In genomic region chr13:46578590-46578975, GRCh38 we compare ENCODE assay signal across 11 cellular contexts. TPM values are rescaled to one million over a fixed set of nuclear protein-coding genes. Genes with fewer than 3 reads are reported as not detected.
A peak's percentile ranks its signal among the peaks of the same experiment; 100 is the strongest.
DNase-seq lines count a peak whose midpoint lies in the region; ATAC-seq and TF ChIP-seq lines count a peak whose summit lies in the region.
"Had no signal": no experiment of that assay in that cellular context is flagged by ENCODE, and none has a peak within 500 bp of the region (broad histone marks: within the 10 kb centered on the region; RNA-seq: fewer than 3 reads in every experiment).

No MANE protein-coding gene starts in this region.

- peaks cover 39 to 88% (median 68%) of the 10 kb centered on the region in 4 donors for H3K4me1 ChIP-seq in stomach

- H3K4me3 ChIP-seq in stomach (no peak overlapping the region), H7 (ENCODE audit: insufficient read depth, low read depth, low read length) (no peak overlapping the region)

- no peaks in the 10 kb centered on the region for H3K36me3 ChIP-seq in stomach
- H3K36me3 ChIP-seq in H7 (replicated peaks; ENCODE audit: control insufficient read depth, insufficient read depth, low read length), result no peaks in the 10 kb centered on the region

- no peak for DNase-seq in activated T-cell treated with anti-CD3 and anti-CD28 coated beads, Interleukin-2, amount 50 U/mL, for 24 hours
- no peak for DNase-seq in activated T-cell treated with anti-CD3 and anti-CD28 coated beads, Interleukin-2, amount 50 U/mL, for 1 hour
- peak in 1 of 2 donors; percentile 29 for DNase-seq in stimulated activated naive CD8-positive, alpha-beta T cell treated with anti-CD3 and anti-CD28 coated beads, Interleukin-15, amount 100 ng/mL, for 72 hours
- DNase-seq in stomach (no peak), H7 (no peak), iPS-NIHi7 (ENCODE audit: extremely low spot score) (no peak)

- H3K9me3 Mint-ChIP-seq in activated T-cell treated with anti-CD3 and anti-CD28 coated beads, Interleukin-2, amount 50 U/mL, for 24 hours, result no peaks in the 10 kb centered on the region
- no peaks in the 10 kb centered on the region for H3K9me3 Mint-ChIP-seq in activated naive CD4-positive, alpha-beta T cell treated with anti-CD3 and anti-CD28 coated beads, Interleukin-2, amount 50 U/mL, for 24 hours
- H3K9me3 Mint-ChIP-seq in stimulated activated naive CD8-positive, alpha-beta T cell treated with anti-CD3 and anti-CD28 coated beads, Interleukin-15, amount 100 ng/mL, for 72 hours, result no peaks in the 10 kb centered on the region
- H3K9me3 Mint-ChIP-seq: natural killer cell treated with Interleukin-12 subunit alpha and Interleukin-12 subunit beta and Interleukin-15 and Interleukin-18, amount 100 ng/mL, for 72 hours; T-helper 1 cell treated with Interleukin-12 subunit alpha and Interleukin-12 subunit beta and Interleukin-4 antibody, amounts not matched to agents 30 μg/mL and 1 μg/mL, for 36 hours had no signal

- peaks cover 7% of the 10 kb centered on the region for H3K36me3 Mint-ChIP-seq in activated T-cell treated with anti-CD3 and anti-CD28 coated beads, Interleukin-2, amount 50 U/mL, for 24 hours (ENCODE audit: low read depth)
- peaks cover under 1% of the 10 kb centered on the region for H3K36me3 Mint-ChIP-seq in activated naive CD4-positive, alpha-beta T cell treated with anti-CD3 and anti-CD28 coated beads, Interleukin-2, amount 50 U/mL, for 24 hours
- H3K36me3 Mint-ChIP-seq: natural killer cell treated with Interleukin-12 subunit alpha and Interleukin-12 subunit beta and Interleukin-15 and Interleukin-18, amount 100 ng/mL, for 72 hours had no signal

- H3K27me3 Mint-ChIP-seq in activated T-cell treated with anti-CD3 and anti-CD28 coated beads, Interleukin-2, amount 50 U/mL, for 24 hours, result no peaks in the 10 kb centered on the region
- H3K27me3 Mint-ChIP-seq in activated naive CD4-positive, alpha-beta T cell treated with anti-CD3 and anti-CD28 coated beads, Interleukin-2, amount 50 U/mL, for 24 hours, result no peaks in the 10 kb centered on the region
- H3K27me3 Mint-ChIP-seq in stimulated activated naive CD8-positive, alpha-beta T cell treated with anti-CD3 and anti-CD28 coated beads, Interleukin-15, amount 100 ng/mL, for 72 hours, result no peaks in the 10 kb centered on the region
- H3K27me3 Mint-ChIP-seq: natural killer cell treated with Interleukin-12 subunit alpha and Interleukin-12 subunit beta and Interleukin-15 and Interleukin-18, amount 100 ng/mL, for 72 hours had no signal

- H3K27me3 ChIP-seq in stomach (no peaks in the 10 kb centered on the region), H7 (ENCODE audit: control insufficient read depth, insufficient read depth, low read length) (no peaks in the 10 kb centered on the region)

- TF ChIP-seq POLR2A in stomach (IDR thresholded peaks at IDR 0.05), result no peak

- ATAC-seq in HG02642 (IDR thresholded peaks at IDR 0.05; ENCODE audit: poor library complexity, unreplicated experiment), result peak; percentile 54
- ATAC-seq in stimulated activated naive CD8-positive, alpha-beta T cell treated with anti-CD3 and anti-CD28 coated beads, Interleukin-15, amount 100 ng/mL, for 72 hours, result peak; percentile 91

- WGBS in stomach, 5 donors, result 56 to 72% (median 70%) methylated on average over 3 of the region's 3 CpGs

- intact Hi-C loops in stomach (cut with DNase I; ENCODE audit: low total_unique reads), result no loop called here

- no peak for TF ChIP-seq CTCF in stomach (IDR thresholded peaks at IDR 0.05)

- no peak for TF ChIP-seq EP300 in stomach (IDR thresholded peaks at IDR 0.05)

- peak overlapping the region in 2 of 5 donors; percentile 4 to 13 for H3K27ac ChIP-seq in stomach
- H3K27ac ChIP-seq: C4-2B had no signal

- H3K27ac Mint-ChIP-seq in activated T-cell treated with anti-CD3 and anti-CD28 coated beads, Interleukin-2, amount 50 U/mL, for 24 hours, result peak overlapping the region; percentile 35
- H3K27ac Mint-ChIP-seq in activated naive CD4-positive, alpha-beta T cell treated with anti-CD3 and anti-CD28 coated beads, Interleukin-2, amount 50 U/mL, for 24 hours, result peak overlapping the region; percentile 74
- peak overlapping the region; percentile 60 to 65 for H3K27ac Mint-ChIP-seq in stimulated activated naive CD8-positive, alpha-beta T cell treated with anti-CD3 and anti-CD28 coated beads, Interleukin-15, amount 100 ng/mL, for 72 hours
- H3K27ac Mint-ChIP-seq: T-helper 1 cell treated with Interleukin-12 subunit alpha and Interleukin-12 subunit beta and Interleukin-4 antibody, amounts not matched to agents 30 μg/mL and 1 μg/mL, for 36 hours had no signal

- H3K4me1 Mint-ChIP-seq in activated T-cell treated with anti-CD3 and anti-CD28 coated beads, Interleukin-2, amount 50 U/mL, for 24 hours (ENCODE audit: low read depth), result peaks cover 73% of the 10 kb centered on the region
- peaks cover 70% of the 10 kb centered on the region for H3K4me1 Mint-ChIP-seq in activated naive CD4-positive, alpha-beta T cell treated with anti-CD3 and anti-CD28 coated beads, Interleukin-2, amount 50 U/mL, for 24 hours
- peaks cover 65% of the 10 kb centered on the region for H3K4me1 Mint-ChIP-seq in stimulated activated naive CD8-positive, alpha-beta T cell treated with anti-CD3 and anti-CD28 coated beads, Interleukin-15, amount 100 ng/mL, for 72 hours

- no peak overlapping the region for H3K4me3 Mint-ChIP-seq in activated T-cell treated with anti-CD3 and anti-CD28 coated beads, Interleukin-2, amount 50 U/mL, for 24 hours
- no peak overlapping the region for H3K4me3 Mint-ChIP-seq in activated naive CD4-positive, alpha-beta T cell treated with anti-CD3 and anti-CD28 coated beads, Interleukin-2, amount 50 U/mL, for 24 hours
- H3K4me3 Mint-ChIP-seq in stimulated activated naive CD8-positive, alpha-beta T cell treated with anti-CD3 and anti-CD28 coated beads, Interleukin-15, amount 100 ng/mL, for 72 hours, result peak overlapping the region; percentile 44 to 65
- H3K4me3 Mint-ChIP-seq: natural killer cell treated with Interleukin-12 subunit alpha and Interleukin-12 subunit beta and Interleukin-15 and Interleukin-18, amount 100 ng/mL, for 72 hours; T-helper 1 cell treated with Interleukin-12 subunit alpha and Interleukin-12 subunit beta and Interleukin-4 antibody, amounts not matched to agents 30 μg/mL and 1 μg/mL, for 36 hours had no signal

- no peaks in the 10 kb centered on the region for H3K9me3 ChIP-seq in stomach

RNA-seq across cellular contexts. Expression of gene LRCH1, which starts 25.6 kb away (rescaled TPM):
- total RNA-seq in stomach, result 10 to 100 TPM; 14.2 to 70.6 (median 50.9) TPM
- 1 to 10 TPM; 5.4 to 8.4 (median 7.5) TPM for polyA plus RNA-seq in stomach
- 3.2 and 6.2 TPM in 2 replicates for total RNA-seq in H7 (2014; rRNA removed; shearing (Covaris generic))

Comparison
In these comparisons a context has a peak if more than half of its experiments do, and no peak if none do; other contexts are left out.
1. H3K4me3 Mint-ChIP-seq: peak in stimulated activated naive CD8-positive, alpha-beta T cell treated with anti-CD3 and anti-CD28 coated beads, Interleukin-15, amount 100 ng/mL, for 72 hours (2 of 2); none in activated T-cell treated with anti-CD3 and anti-CD28 coated beads, Interleukin-2, amount 50 U/mL, for 24 hours (single experiment) and activated naive CD4-positive, alpha-beta T cell treated with anti-CD3 and anti-CD28 coated beads, Interleukin-2, amount 50 U/mL, for 24 hours (single experiment).
2. Peak in every context shown above with its lines, with median percentiles within 50 percentile points of each other: H3K27ac Mint-ChIP-seq.